Comparison of ENCODE assay signal across 23 cellular contexts in the genomic region with DNA sequence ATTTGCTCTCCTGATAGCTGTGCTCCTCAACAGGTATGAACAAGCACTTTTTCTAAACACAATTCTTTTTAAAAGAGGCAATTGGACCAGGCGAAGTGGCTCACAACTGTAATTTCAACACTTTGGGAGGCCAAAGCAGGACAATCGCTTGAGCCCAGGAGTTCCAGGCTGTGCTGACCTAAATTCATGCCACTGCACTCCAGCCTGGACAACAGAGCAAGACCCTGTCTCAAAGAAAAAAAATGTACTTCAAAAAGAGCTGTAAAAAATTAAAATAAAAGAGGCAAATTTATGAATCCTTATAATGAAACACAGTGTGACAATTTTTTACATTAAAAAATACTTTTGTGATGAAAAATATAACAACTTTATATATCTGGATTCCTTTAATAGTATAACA. TPM values are rescaled to one million over a fixed set of nuclear protein-coding genes. Genes with fewer than 3 reads are reported as not detected.
"Had no signal": no experiment of that assay in that cellular context is flagged by ENCODE, and none has a peak within 500 bp of the region (broad histone marks: within the 10 kb centered on the region; RNA-seq: fewer than 3 reads in every experiment).

No MANE protein-coding gene starts in this region.

- DNase-seq: IMR-90, Kasumi-1, MM.1S, MV-4-11, NCI-H1048, NCI-H1105, NCI-H1417, NCI-H1436 treated with DMSO at 0.1 percent for 48 hours, NCI-H1694, NCI-H187 treated with DMSO at 0.1 percent for 48 hours, NCI-H2029 treated with DMSO at 0.1 percent for 48 hours, NCI-H2227 treated with DMSO at 0.1 percent for 48 hours, NCI-H524 treated with DMSO at 0.1 percent for 48 hours, NCI-H69, NCI-H774, RPMI8226, SHP77, SK-N-SH, SW 1271 had no signal

- H3K4me2 ChIP-seq: KMS-11, SK-N-SH had no signal

- H3K9ac ChIP-seq: KMS-11, SK-N-SH had no signal

- H3K9me2 ChIP-seq: SK-N-SH had no signal

- H3K27ac ChIP-seq: KMS-11 had no signal

- H3K9me3 ChIP-seq: SK-N-SH had no signal

RNA-seq across cellular contexts. Expression of a gene that starts 1.8 kb away (rescaled TPM):
- total RNA-seq: HT-29, IMR-90, NCI-H460, SK-MEL-5 had no signal
- polyA plus RNA-seq: IMR-90, SK-N-SH had no signal
